In genomic region chrX:86023806-86024205, GRCh38 we compare ENCODE assay signal across 29 cellular contexts. TPM values are rescaled to one million over a fixed set of nuclear protein-coding genes. Genes with fewer than 3 reads are reported as not detected.
DNase-seq lines count a peak whose midpoint lies in the region; FAIRE-seq and TF ChIP-seq lines count a peak whose summit lies in the region.
"Had no signal": no experiment of that assay in that cellular context is flagged by ENCODE, and none has a peak within 500 bp of the region (broad histone marks: within the 10 kb centered on the region; RNA-seq: fewer than 3 reads in every experiment).

No MANE protein-coding gene starts in this region.

- no peak for TF ChIP-seq CTCF in HL-60 (IDR thresholded peaks at IDR 0.05; ENCODE audit: insufficient read depth, low read length)
- TF ChIP-seq CTCF in endodermal cell (conservative IDR thresholded peaks at IDR 0.05), result no peak

- H3K36me3 ChIP-seq in endodermal cell (ENCODE audit: control insufficient read depth, insufficient read depth, low read length), result peaks cover 21% of the 10 kb centered on the region
- H3K36me3 ChIP-seq: adrenal gland, pancreas, uterus had no signal

- H3K36me3 Mint-ChIP-seq in endodermal cell (ENCODE audit: low read depth), result peaks cover 22% of the 10 kb centered on the region

- DNase-seq in AML-193 (lab: John Stamatoyannopoulos, UW) (peak; percentile 3 to 20), HL-60 (ENCODE audit: low read depth in 1 of 2, low spot score in 1 of 2) (peak; percentile 3 to 5), RCC 7860 (ENCODE audit: low spot score) (peak; percentile 41), iris pigment epithelial cell (ENCODE audit: low read depth) (peak; percentile 8), endodermal cell (no peak), NCI-H1105 treated with DMSO at 0.1 percent for 48 hours (lab: John Stamatoyannopoulos, UW) (no peak), NCI-H2227 (lab: John Stamatoyannopoulos, UW; ENCODE audit: unreplicated experiment) (no peak), NCI-H1105 (lab: John Stamatoyannopoulos, UW) (no peak)
- DNase-seq: activated CD4-positive, alpha-beta memory T cell treated with anti-CD3 and anti-CD28 coated beads, Interleukin-2, amount 10 ng/mL, durations not matched to agents 7 days and 5 days; activated CD8-positive, alpha-beta memory T cell treated with anti-CD3 and anti-CD28 coated beads, Interleukin-2, amount 50 U/mL, for 4 hours; activated naive CD4-positive, alpha-beta T cell treated with Interleukin-2 at 50 U/mL for 16 hours; adrenal gland; body of pancreas; CD8-positive, alpha-beta memory T cell; esophagus squamous epithelium; KBM-7; left colon; mucosa of descending colon; NCI-H146; pancreas; retina; stimulated activated naive CD4-positive, alpha-beta T cell; uterus had no signal

- no peaks in the 10 kb centered on the region for H3K9me3 Mint-ChIP-seq in endodermal cell
- H3K9me3 Mint-ChIP-seq: activated CD4-positive, alpha-beta memory T cell treated with anti-CD3 and anti-CD28 coated beads, Interleukin-2, amount 10 ng/mL, durations not matched to agents 7 days and 5 days; CD8-positive, alpha-beta memory T cell; dendritic cell treated with granulocyte-macrophage colony-stimulating factor and Interleukin-4, amounts not matched to agents 40 ng/mL and 50 ng/mL, for 4 days; nephron had no signal

- H3K27me3 ChIP-seq in HL-60 (ENCODE audit: insufficient read depth, poor library complexity, severe bottlenecking) (no peaks in the 10 kb centered on the region), endodermal cell (ENCODE audit: control insufficient read depth, insufficient read depth, low read length, poor library complexity, severe bottlenecking) (no peaks in the 10 kb centered on the region)
- H3K27me3 ChIP-seq: adrenal gland, body of pancreas, esophagus squamous epithelium, pancreas, uterus had no signal

- H3K27ac Mint-ChIP-seq in endodermal cell, result no peak overlapping the region
- H3K27ac Mint-ChIP-seq: activated CD4-positive, alpha-beta memory T cell treated with anti-CD3 and anti-CD28 coated beads, Interleukin-2, amount 10 ng/mL, durations not matched to agents 7 days and 5 days; B cell; CD8-positive, alpha-beta memory T cell; dendritic cell treated with granulocyte-macrophage colony-stimulating factor and Interleukin-4, amounts not matched to agents 40 ng/mL and 50 ng/mL, for 4 days; nephron had no signal

- no peak overlapping the region for H3K9ac ChIP-seq in endodermal cell (ENCODE audit: extremely low read depth, low read length, poor library complexity, severe bottlenecking)

- no peaks in the 10 kb centered on the region for H3K27me3 Mint-ChIP-seq in endodermal cell (ENCODE audit: insufficient read depth)
- H3K27me3 Mint-ChIP-seq: activated CD4-positive, alpha-beta memory T cell treated with anti-CD3 and anti-CD28 coated beads, Interleukin-2, amount 10 ng/mL, durations not matched to agents 7 days and 5 days; B cell; CD8-positive, alpha-beta memory T cell; dendritic cell treated with granulocyte-macrophage colony-stimulating factor and Interleukin-4, amounts not matched to agents 40 ng/mL and 50 ng/mL, for 4 days had no signal

- H3K27ac ChIP-seq in HL-60 (replicated peaks), result no peak overlapping the region
- H3K27ac ChIP-seq in endodermal cell (ENCODE audit: low read depth, low read length), result no peak overlapping the region
- H3K27ac ChIP-seq: adrenal gland, body of pancreas, esophagus squamous epithelium, pancreas, skin epidermis, uterus had no signal

- H3K4me3 Mint-ChIP-seq in endodermal cell, result no peak overlapping the region
- H3K4me3 Mint-ChIP-seq: activated CD4-positive, alpha-beta memory T cell treated with anti-CD3 and anti-CD28 coated beads, Interleukin-2, amount 10 ng/mL, durations not matched to agents 7 days and 5 days; B cell; CD8-positive, alpha-beta memory T cell; dendritic cell treated with granulocyte-macrophage colony-stimulating factor and Interleukin-4, amounts not matched to agents 40 ng/mL and 50 ng/mL, for 4 days; nephron had no signal

- H3K4me1 ChIP-seq in endodermal cell (ENCODE audit: control insufficient read depth, insufficient read depth, low read length), result no peaks in the 10 kb centered on the region
- H3K4me1 ChIP-seq: body of pancreas, esophagus squamous epithelium, uterus had no signal

- peaks cover 10% of the 10 kb centered on the region for H3K4me1 Mint-ChIP-seq in endodermal cell
- H3K4me1 Mint-ChIP-seq: activated CD4-positive, alpha-beta memory T cell treated with anti-CD3 and anti-CD28 coated beads, Interleukin-2, amount 10 ng/mL, durations not matched to agents 7 days and 5 days had no signal

- FAIRE-seq in RCC 7860 (lab: Jason Lieb, UNC), result no peak
- FAIRE-seq: frontal cortex, GM19239 had no signal

- no peaks in the 10 kb centered on the region for H3K9me3 ChIP-seq in endodermal cell (ENCODE audit: control insufficient read depth, low read length)
- H3K9me3 ChIP-seq: adrenal gland, body of pancreas, esophagus squamous epithelium, mucosa of descending colon, pancreas, uterus had no signal

- H3K4me3 ChIP-seq in HL-60 (replicated peaks; ENCODE audit: insufficient read depth, low read length) (no peak overlapping the region), endodermal cell (ENCODE audit: low read length) (no peak overlapping the region)
- H3K4me3 ChIP-seq: adrenal gland, body of pancreas, esophagus squamous epithelium, mucosa of descending colon, pancreas, skin epidermis, uterus had no signal

RNA-seq across cellular contexts. Expression of gene CHM, which starts 23.6 kb away (rescaled TPM):
- total RNA-seq in endodermal cell, result 10 to 100 TPM; 26.0 to 52.8 TPM
- polyA plus RNA-seq in endodermal cell (2013, experiment 1 of 2), result 13.2 TPM
- polyA plus RNA-seq in endodermal cell (2013, experiment 2 of 2), result 16.1 TPM

Comparison
In these comparisons a context has a peak if more than half of its experiments do, and no peak if none do; other contexts are left out.
1. DNase-seq: peak in AML-193 (2 of 2), HL-60 (2 of 2), RCC 7860 (single experiment) and iris pigment epithelial cell (single experiment); none in endodermal cell (single experiment), NCI-H1105 treated with DMSO at 0.1 percent for 48 hours (single experiment), NCI-H2227 (single experiment) and NCI-H1105 (single experiment).